ENCODE assay signal across 20 cellular contexts in genomic region chr7:1511829-1512422, GRCh38. TPM values are rescaled to one million over a fixed set of nuclear protein-coding genes. Genes with fewer than 3 reads are reported as not detected.
DNase-seq lines count a peak whose midpoint lies in the region; ATAC-seq and TF ChIP-seq lines count a peak whose summit lies in the region.
"Had no signal": no experiment of that assay in that cellular context is flagged by ENCODE, and none has a peak within 500 bp of the region (broad histone marks: within the 10 kb centered on the region; RNA-seq: fewer than 3 reads in every experiment).

No MANE protein-coding gene starts in this region.

- H2AFZ ChIP-seq in OCI-LY7 (ENCODE audit: low read length) (no peak overlapping the region), neural progenitor cell (replicated peaks) (no peak overlapping the region)

- POLR2A ChIA-PET in OCI-LY7 (lab: Charles Lee) = interaction anchor here (1.0 to 2.3 kb wide), 2 partner anchors 8 to 13 kb away, joined by 4 to 8 read pairs; no protein-coding TSS in a partner anchor

- intact Hi-C loops in right cardiac atrium (cut with DNase I) = no loop called here
- intact Hi-C loops in left ventricle myocardium inferior (cut with micrococcal nuclease) = no loop called here
- intact Hi-C loops in OCI-LY7 (cut with micrococcal nuclease; ENCODE audit: unreplicated experiment) = no loop called here
- intact Hi-C loops in activated T-helper 2 cell treated with anti-CD3 and anti-CD28 coated beads, Interferon-gamma antibody, Interleukin-2, Interleukin-4, amounts not matched to agents 10 μg/mL and 5 μg/mL and 100 μg/mL, durations not matched to agents 14 hours and 24 hours and 36 hours (cut with micrococcal nuclease) = no loop called here

- no peak overlapping the region for H3K4me3 ChIP-seq in right cardiac atrium (ENCODE audit: low read length)
- no peak overlapping the region for H3K4me3 ChIP-seq in left ventricle myocardium inferior
- no peak overlapping the region for H3K4me3 ChIP-seq in OCI-LY7 (ENCODE audit: low read depth, low read length, poor library complexity, severe bottlenecking)
- no peak overlapping the region for H3K4me3 ChIP-seq in neural progenitor cell
- H3K4me3 ChIP-seq: left lung, SJSA1 had no signal

- no TSS peak for BruUV-seq in OCI-LY7 (replicated peaks; lab: Mats Ljungman, UMichigan)

- H3F3A ChIP-seq in neural progenitor cell (ENCODE audit: low read depth) = peaks cover under 1% of the 10 kb centered on the region

- H3K9ac ChIP-seq in neural progenitor cell = no peak overlapping the region

- H3K27ac ChIP-seq in right cardiac atrium (ENCODE audit: low read length) (no peak overlapping the region), left ventricle myocardium inferior (replicated peaks) (no peak overlapping the region), OCI-LY7 (ENCODE audit: low read depth, low read length, poor library complexity, severe bottlenecking) (peak overlapping the region; percentile 91), neural progenitor cell (no peak overlapping the region)
- H3K27ac ChIP-seq: VCaP had no signal

- TF ChIP-seq CTCF in left ventricle myocardium inferior (IDR thresholded peaks at IDR 0.05; ENCODE audit: borderline replicate concordance) (no peak), OCI-LY7 (conservative IDR thresholded peaks at IDR 0.05; ENCODE audit: low read length) (no peak), neural progenitor cell (IDR thresholded peaks at IDR 0.05) (no peak)

- no peaks in the 10 kb centered on the region for H3K27me3 ChIP-seq in right cardiac atrium (ENCODE audit: control insufficient read depth, insufficient read depth)
- H3K27me3 ChIP-seq in left ventricle myocardium inferior (ENCODE audit: low read depth) = no peaks in the 10 kb centered on the region
- H3K27me3 ChIP-seq in neural progenitor cell = no peaks in the 10 kb centered on the region
- H3K27me3 ChIP-seq: SJSA1 had no signal

- H3K27me3 Mint-ChIP-seq in neural progenitor cell (ENCODE audit: insufficient read depth, low read depth) = peaks cover 9% of the 10 kb centered on the region
- H3K27me3 Mint-ChIP-seq in activated T-helper 2 cell treated with anti-CD3 and anti-CD28 coated beads, Interferon-gamma antibody, Interleukin-2, Interleukin-4, amounts not matched to agents 10 μg/mL and 5 μg/mL and 100 μg/mL, durations not matched to agents 14 hours and 24 hours and 36 hours (ENCODE audit: low read depth) = no peaks in the 10 kb centered on the region

- 89% methylated on average over 18 of the region's 18 CpGs for WGBS in right cardiac atrium

- H4K20me1 ChIP-seq in OCI-LY7 (ENCODE audit: insufficient read depth, low read length) (no peaks in the 10 kb centered on the region), neural progenitor cell (ENCODE audit: low read depth) (no peaks in the 10 kb centered on the region)

- H3K9me3 ChIP-seq in right cardiac atrium (ENCODE audit: control insufficient read depth, low read length) = no peaks in the 10 kb centered on the region
- H3K9me3 ChIP-seq in left ventricle myocardium inferior (replicated peaks) = no peaks in the 10 kb centered on the region
- H3K9me3 ChIP-seq in OCI-LY7 (ENCODE audit: low read length) = no peaks in the 10 kb centered on the region
- no peaks in the 10 kb centered on the region for H3K9me3 ChIP-seq in neural progenitor cell (ENCODE audit: low read depth)
- H3K9me3 ChIP-seq: Caco-2, left lung, SJSA1 had no signal

- H3K79me2 ChIP-seq in OCI-LY7 (ENCODE audit: insufficient read depth, low read depth, low read length) (no peaks in the 10 kb centered on the region), neural progenitor cell (ENCODE audit: low read depth) (no peaks in the 10 kb centered on the region)

- peak overlapping the region; percentile 50 for H3K27ac Mint-ChIP-seq in neural progenitor cell
- H3K27ac Mint-ChIP-seq in activated T-helper 2 cell treated with anti-CD3 and anti-CD28 coated beads, Interferon-gamma antibody, Interleukin-2, Interleukin-4, amounts not matched to agents 10 μg/mL and 5 μg/mL and 100 μg/mL, durations not matched to agents 14 hours and 24 hours and 36 hours = no peak overlapping the region

- CTCF ChIA-PET in OCI-LY7 (lab: Charles Lee; ENCODE audit: unreplicated experiment) = interaction anchor here (0.8 kb wide), 1 partner anchor 10 kb away, joined by 3 read pairs; no protein-coding TSS in a partner anchor

- peaks cover 9% of the 10 kb centered on the region for H3K4me1 Mint-ChIP-seq in neural progenitor cell
- peaks cover 18% of the 10 kb centered on the region for H3K4me1 Mint-ChIP-seq in activated T-helper 2 cell treated with anti-CD3 and anti-CD28 coated beads, Interferon-gamma antibody, Interleukin-2, Interleukin-4, amounts not matched to agents 10 μg/mL and 5 μg/mL and 100 μg/mL, durations not matched to agents 14 hours and 24 hours and 36 hours (ENCODE audit: low read depth)

- H3K4me3 Mint-ChIP-seq in neural progenitor cell = no peak overlapping the region
- no peak overlapping the region for H3K4me3 Mint-ChIP-seq in activated T-helper 2 cell treated with anti-CD3 and anti-CD28 coated beads, Interferon-gamma antibody, Interleukin-2, Interleukin-4, amounts not matched to agents 10 μg/mL and 5 μg/mL and 100 μg/mL, durations not matched to agents 14 hours and 24 hours and 36 hours (ENCODE audit: low read depth)
- H3K4me3 Mint-ChIP-seq: H9 had no signal

- H3K4me2 ChIP-seq in OCI-LY7 (ENCODE audit: low read length) (peak overlapping the region; percentile 68), neural progenitor cell (no peak overlapping the region)

- H3K4me1 ChIP-seq in right cardiac atrium (ENCODE audit: control insufficient read depth, insufficient read depth, low read length) (peaks cover 3% of the 10 kb centered on the region), left ventricle myocardium inferior (peaks cover 30% of the 10 kb centered on the region), OCI-LY7 (ENCODE audit: insufficient read depth, low read length, poor library complexity, severe bottlenecking) (peaks cover 69% of the 10 kb centered on the region), neural progenitor cell (no peaks in the 10 kb centered on the region)

- no peaks in the 10 kb centered on the region for H3K9me3 Mint-ChIP-seq in neural progenitor cell
- no peaks in the 10 kb centered on the region for H3K9me3 Mint-ChIP-seq in activated T-helper 2 cell treated with anti-CD3 and anti-CD28 coated beads, Interferon-gamma antibody, Interleukin-2, Interleukin-4, amounts not matched to agents 10 μg/mL and 5 μg/mL and 100 μg/mL, durations not matched to agents 14 hours and 24 hours and 36 hours
- H3K9me3 Mint-ChIP-seq: H9 had no signal

- DNase-seq in right cardiac atrium (peak in 2 of 3 donors; percentile 30 to 64), left ventricle myocardium inferior (no peak), OCI-LY7 (ENCODE audit: low spot score) (no peak), neural progenitor cell (ENCODE audit: low spot score) (no peak), cerebellar nuclear complex (lab: John Stamatoyannopoulos, UW) (no peak), AG08396 (ENCODE audit: low spot score) (no peak)
- no peak for DNase-seq in stimulated activated CD4-positive, alpha-beta T cell treated with anti-CD3 and anti-CD28 coated beads, Interleukin-2, amount 100 ng/mL, for 24 hours
- DNase-seq in activated T-helper 2 cell treated with anti-CD3 and anti-CD28 coated beads, Interferon-gamma antibody, Interleukin-2, Interleukin-4, amounts not matched to agents 10 μg/mL and 5 μg/mL and 100 μg/mL, durations not matched to agents 14 hours and 24 hours and 36 hours (ENCODE audit: low spot score) = no peak
- DNase-seq: Caco-2, cortex of kidney, erythroblast, H9, Karpas-422, NCI-H748 treated with DMSO at 0.1 percent for 48 hours, T1000 had no signal

- H3K36me3 Mint-ChIP-seq in neural progenitor cell = no peaks in the 10 kb centered on the region
- no peaks in the 10 kb centered on the region for H3K36me3 Mint-ChIP-seq in activated T-helper 2 cell treated with anti-CD3 and anti-CD28 coated beads, Interferon-gamma antibody, Interleukin-2, Interleukin-4, amounts not matched to agents 10 μg/mL and 5 μg/mL and 100 μg/mL, durations not matched to agents 14 hours and 24 hours and 36 hours (ENCODE audit: low read depth)

- no peaks in the 10 kb centered on the region for H3K9me2 ChIP-seq in OCI-LY7 (ENCODE audit: insufficient read depth, low read length)

- no peaks in the 10 kb centered on the region for H3K36me3 ChIP-seq in left ventricle myocardium inferior
- no peaks in the 10 kb centered on the region for H3K36me3 ChIP-seq in OCI-LY7 (ENCODE audit: insufficient read depth, low read length)
- no peaks in the 10 kb centered on the region for H3K36me3 ChIP-seq in neural progenitor cell
- H3K36me3 ChIP-seq: left lung, SJSA1 had no signal

- ATAC-seq in right cardiac atrium = no peak

RNA-seq across cellular contexts. Expression of gene INTS1, which starts 7.7 kb away (rescaled TPM):
- total RNA-seq in right cardiac atrium = 10 to 100 TPM; 30.6 to 48.3 (median 46.3) TPM
- 39.0 TPM for polyA plus RNA-seq in right cardiac atrium
- total RNA-seq in left ventricle myocardium inferior = 29.9 TPM
- 61.5 and 83.6 TPM in 2 replicates for total RNA-seq in OCI-LY7 (2014; rRNA removed; shearing (Covaris generic))
- total RNA-seq in OCI-LY7 (2022) = 187 and 188 TPM in 2 replicates
- total RNA-seq in neural progenitor cell (ENCODE audit: low replicate concordance) = 16.5 and 76.7 TPM in 2 replicates
- 86.7 and 91.0 TPM in 2 replicates for total RNA-seq in activated T-helper 2 cell treated with anti-CD3 and anti-CD28 coated beads, Interferon-gamma antibody, Interleukin-2, Interleukin-4, amounts not matched to agents 10 μg/mL and 5 μg/mL and 100 μg/mL, durations not matched to agents 14 hours and 24 hours and 36 hours

RNA-seq across cellular contexts. Expression of gene MAFK, which starts 18.6 kb away (rescaled TPM):
- 10 to 100 TPM; 43.6 to 69.3 (median 55.9) TPM for total RNA-seq in right cardiac atrium
- 73.8 TPM for polyA plus RNA-seq in right cardiac atrium
- total RNA-seq in left ventricle myocardium inferior = 76.5 TPM
- 25.2 and 26.1 TPM in 2 replicates for total RNA-seq in OCI-LY7 (2014; rRNA removed; shearing (Covaris generic))
- 32.7 and 39.0 TPM in 2 replicates for total RNA-seq in OCI-LY7 (2022)
- 4.3 and 4.7 TPM in 2 replicates for total RNA-seq in neural progenitor cell (ENCODE audit: low replicate concordance)
- total RNA-seq in activated T-helper 2 cell treated with anti-CD3 and anti-CD28 coated beads, Interferon-gamma antibody, Interleukin-2, Interleukin-4, amounts not matched to agents 10 μg/mL and 5 μg/mL and 100 μg/mL, durations not matched to agents 14 hours and 24 hours and 36 hours = 29.6 and 30.4 TPM in 2 replicates

RNA-seq across cellular contexts. Expression of gene TMEM184A, which starts 44.1 kb away (rescaled TPM):
- under 1 TPM in 3 of 4 donors, not detected in 1; 0.26 to 0.62 (median 0.49) TPM for total RNA-seq in right cardiac atrium
- 0.38 TPM for polyA plus RNA-seq in right cardiac atrium
- 0.36 TPM for total RNA-seq in left ventricle myocardium inferior
- total RNA-seq in OCI-LY7 (2014; rRNA removed; shearing (Covaris generic)) = 0.19 and 0.77 TPM in 2 replicates
- total RNA-seq in OCI-LY7 (2022) = not detected in 2 replicates
- 0.17 and 0.22 TPM in 2 replicates for total RNA-seq in neural progenitor cell (ENCODE audit: low replicate concordance)
- 0.23 TPM in 1 of 2 replicates, not detected in the other for total RNA-seq in activated T-helper 2 cell treated with anti-CD3 and anti-CD28 coated beads, Interferon-gamma antibody, Interleukin-2, Interleukin-4, amounts not matched to agents 10 μg/mL and 5 μg/mL and 100 μg/mL, durations not matched to agents 14 hours and 24 hours and 36 hours
- total RNA-seq: RPMI7951, temporal lobe had no signal

RNA-seq across cellular contexts. Expression of gene MICALL2, which starts 52.7 kb away (rescaled TPM):
- 10 to 100 TPM in 3 of 4 donors, 1 to 10 TPM in 1; 9.7 to 18.7 (median 13.4) TPM for total RNA-seq in right cardiac atrium
- polyA plus RNA-seq in right cardiac atrium = 13.0 TPM
- 8.3 TPM for total RNA-seq in left ventricle myocardium inferior
- total RNA-seq in OCI-LY7 (2014; rRNA removed; shearing (Covaris generic)) = 1.1 and 1.4 TPM in 2 replicates
- total RNA-seq in OCI-LY7 (2022) = 4.5 and 5.5 TPM in 2 replicates
- total RNA-seq in neural progenitor cell (ENCODE audit: low replicate concordance) = 6.0 and 22.7 TPM in 2 replicates
- total RNA-seq in activated T-helper 2 cell treated with anti-CD3 and anti-CD28 coated beads, Interferon-gamma antibody, Interleukin-2, Interleukin-4, amounts not matched to agents 10 μg/mL and 5 μg/mL and 100 μg/mL, durations not matched to agents 14 hours and 24 hours and 36 hours = 2.1 TPM in 2 replicates

RNA-seq across cellular contexts. Expression of gene PSMG3, which starts 57.9 kb away (rescaled TPM):
- total RNA-seq in right cardiac atrium (10 to 100 TPM; 11.6 to 16.2 (median 13.9) TPM), left ventricle myocardium inferior (11.2 TPM), OCI-LY7 (2022) (55.1 and 63.7 TPM in 2 replicates), neural progenitor cell (ENCODE audit: low replicate concordance) (31.1 and 50.3 TPM in 2 replicates)
- polyA plus RNA-seq in right cardiac atrium = 27.6 TPM
- total RNA-seq in OCI-LY7 (2014; rRNA removed; shearing (Covaris generic)) = 128 and 129 TPM in 2 replicates
- total RNA-seq in activated T-helper 2 cell treated with anti-CD3 and anti-CD28 coated beads, Interferon-gamma antibody, Interleukin-2, Interleukin-4, amounts not matched to agents 10 μg/mL and 5 μg/mL and 100 μg/mL, durations not matched to agents 14 hours and 24 hours and 36 hours = 44.5 and 45.9 TPM in 2 replicates

Comparison
In these comparisons a context has a peak if more than half of its experiments do, and no peak if none do; other contexts are left out.
1. DNase-seq: peak in right cardiac atrium (2 of 3); none in left ventricle myocardium inferior (single experiment), OCI-LY7 (single experiment), neural progenitor cell (single experiment), stimulated activated CD4-positive, alpha-beta T cell treated with anti-CD3 and anti-CD28 coated beads, Interleukin-2, amount 100 ng/mL, for 24 hours (0 of 2), activated T-helper 2 cell treated with anti-CD3 and anti-CD28 coated beads, Interferon-gamma antibody, Interleukin-2, Interleukin-4, amounts not matched to agents 10 μg/mL and 5 μg/mL and 100 μg/mL, durations not matched to agents 14 hours and 24 hours and 36 hours (single experiment), cerebellar nuclear complex (0 of 2) and AG08396 (single experiment).